10 cellular contexts compared by ENCODE assay signal in genomic region chr1:41800237-41800902, GRCh38.
DNase-seq lines count a peak whose midpoint lies in the region; ATAC-seq and TF ChIP-seq lines count a peak whose summit lies in the region.
"Had no signal": no experiment of that assay in that cellular context is flagged by ENCODE, and none has a peak within 500 bp of the region (broad histone marks: within the 10 kb centered on the region; RNA-seq: fewer than 3 reads in every experiment).

No MANE protein-coding gene starts in this region.

- H3K4me1 ChIP-seq in BLaER1 treated with 17β-estradiol and CSF1 and Interleukin-3, amounts not matched to agents 10 nM and 100 nM = peaks cover 57 to 73% (median 62%) of the 10 kb centered on the region in 10 experiments
- H3K4me1 ChIP-seq in gastrocnemius medialis = peaks cover 11 to 13% of the 10 kb centered on the region in 2 donors
- H3K4me1 ChIP-seq: Caco-2 had no signal

- no peak overlapping the region for H3K4me3 ChIP-seq in BLaER1 treated with 17β-estradiol and CSF1 and Interleukin-3, amounts not matched to agents 10 nM and 100 nM
- H3K4me3 ChIP-seq in fibroblast of the aortic adventitia (ENCODE audit: low read depth, low read length) = no peak overlapping the region
- no peak overlapping the region for H3K4me3 ChIP-seq in gastrocnemius medialis
- H3K4me3 ChIP-seq: Peyer's patch had no signal

- H3K9me3 ChIP-seq in BLaER1 treated with 17β-estradiol and CSF1 and Interleukin-3, amounts not matched to agents 10 nM and 100 nM (replicated peaks in 1 of 11) = no peaks in the 10 kb centered on the region
- H3K9me3 ChIP-seq in gastrocnemius medialis = no peaks in the 10 kb centered on the region
- H3K9me3 ChIP-seq: Caco-2, Peyer's patch had no signal

- no peaks in the 10 kb centered on the region for H4K20me1 ChIP-seq in BLaER1 treated with 17β-estradiol and CSF1 and Interleukin-3, amounts not matched to agents 10 nM and 100 nM

- intact Hi-C loops in gastrocnemius medialis (cut with DNase I; ENCODE audit: low total_unique reads) = no loop called here

- H3K36me3 ChIP-seq in BLaER1 treated with 17β-estradiol and CSF1 and Interleukin-3, amounts not matched to agents 10 nM and 100 nM = no peaks in the 10 kb centered on the region
- no peaks in the 10 kb centered on the region for H3K36me3 ChIP-seq in gastrocnemius medialis
- H3K36me3 ChIP-seq: Peyer's patch had no signal

- peak overlapping the region in 9 of 11 experiments; percentile 8 to 97 (median 94); a peak in 15 of 22 replicates for H3K27ac ChIP-seq in BLaER1 treated with 17β-estradiol and CSF1 and Interleukin-3, amounts not matched to agents 10 nM and 100 nM
- H3K27ac ChIP-seq in gastrocnemius medialis = no peak overlapping the region

- peak; percentile 74 for ATAC-seq in GM18868 (IDR thresholded peaks at IDR 0.05; ENCODE audit: unreplicated experiment)
- peak; percentile 50 for ATAC-seq in HG03460 (IDR thresholded peaks at IDR 0.05; ENCODE audit: unreplicated experiment)
- ATAC-seq in gastrocnemius medialis = no peak
- ATAC-seq in GM18873 (IDR thresholded peaks at IDR 0.05; ENCODE audit: low FRiP score, unreplicated experiment) = no peak

- peak; percentile 58 for DNase-seq in fibroblast of the aortic adventitia (ENCODE audit: low read depth)
- no peak for DNase-seq in HT-29 (ENCODE audit: low spot score)
- no peak for DNase-seq in dermis blood vessel endothelial cell
- no peak for DNase-seq in gastrocnemius medialis
- DNase-seq: Caco-2, Peyer's patch had no signal

- H3K9ac ChIP-seq in BLaER1 treated with 17β-estradiol and CSF1 and Interleukin-3, amounts not matched to agents 10 nM and 100 nM = peak overlapping the region in 3 of 11 experiments; percentile 6 to 32 (median 6); a peak in 4 of 22 replicates

- H3K4me2 ChIP-seq in BLaER1 treated with 17β-estradiol and CSF1 and Interleukin-3, amounts not matched to agents 10 nM and 100 nM = peak overlapping the region; percentile 58 to 95 (median 90)

- no peaks in the 10 kb centered on the region for H3K27me3 ChIP-seq in BLaER1 treated with 17β-estradiol and CSF1 and Interleukin-3, amounts not matched to agents 10 nM and 100 nM
- no peaks in the 10 kb centered on the region for H3K27me3 ChIP-seq in gastrocnemius medialis
- H3K27me3 ChIP-seq: Peyer's patch had no signal

- TF ChIP-seq CTCF in fibroblast of the aortic adventitia (IDR thresholded peaks at IDR 0.05; ENCODE audit: insufficient read depth, low read length) (no peak), gastrocnemius medialis (IDR thresholded peaks at IDR 0.05 in 4 of 5, conservative IDR thresholded peaks at IDR 0.05 in 1 of 5) (no peak)

- in situ Hi-C loops in gastrocnemius medialis (cut with MboI; ENCODE audit: low sequenced_read_pairs in 4 of 4) = no loop called here

- TF ChIP-seq POLR2A in gastrocnemius medialis (IDR thresholded peaks at IDR 0.05) = no peak

Comparison
In these comparisons a context has a peak if more than half of its experiments do, and no peak if none do; other contexts are left out.
1. H3K27ac ChIP-seq: peak in BLaER1 treated with 17β-estradiol and CSF1 and Interleukin-3, amounts not matched to agents 10 nM and 100 nM (9 of 11); none in gastrocnemius medialis (0 of 4).
2. ATAC-seq: peak in GM18868 (single experiment) and HG03460 (single experiment); none in gastrocnemius medialis (0 of 2) and GM18873 (single experiment).